ENCODE assay signal across 11 cellular contexts in genomic region chr7:604884-605531, GRCh38.
DNase-seq lines count a peak whose midpoint lies in the region; ATAC-seq, FAIRE-seq and TF ChIP-seq lines count a peak whose summit lies in the region.
"Had no signal": no experiment of that assay in that cellular context is flagged by ENCODE, and none has a peak within 500 bp of the region (broad histone marks: within the 10 kb centered on the region; RNA-seq: fewer than 3 reads in every experiment).

No MANE protein-coding gene starts in this region.

- H3K4me3 ChIP-seq in K562, result peak overlapping the region; percentile 41
- no peak overlapping the region for H3K4me3 ChIP-seq in muscle layer of duodenum (ENCODE audit: low read depth in 1 of 2, low read length in 2 of 2)
- peak overlapping the region in 2 of 4 donors; percentile 29 to 33 for H3K4me3 ChIP-seq in tibial nerve
- H3K4me3 ChIP-seq: SJCRH30 had no signal

- H3K27me3 ChIP-seq in K562 (ENCODE audit: control insufficient read depth in 2 of 2, insufficient read depth in 2 of 2, low read length in 2 of 2), result no peaks in the 10 kb centered on the region
- H3K27me3 ChIP-seq in muscle layer of duodenum (ENCODE audit: low read depth, low read length), result no peaks in the 10 kb centered on the region
- no peaks in the 10 kb centered on the region for H3K27me3 ChIP-seq in tibial nerve
- H3K27me3 ChIP-seq: SJCRH30 had no signal

- H3K4me2 ChIP-seq in K562 (ENCODE audit: insufficient read depth, low read length), result peak overlapping the region; percentile 93

- peak overlapping the region; percentile 77 for H2AFZ ChIP-seq in K562 (ENCODE audit: low read depth, low read length)

- WGBS in K562 (ENCODE audit: insufficient coverage, low coverage, missing lambda C conversion rate), result 22% methylated on average over 24 of the region's 28 CpGs
- 86 to 90% methylated on average over 28 of the region's 28 CpGs for WGBS in tibial nerve, 2 donors

- TSS peak; percentile 83 for BruUV-seq in K562 (replicated peaks; lab: Mats Ljungman, UMichigan)

- POLR2A ChIA-PET in K562 (lab: Yijun Ruan, JAX), result interaction anchor here (1.1 kb wide), 2 partner anchors 12 to 15 kb away, joined by 4 to 5 read pairs; no protein-coding TSS in a partner anchor

- H3K4me1 Mint-ChIP-seq in activated T-cell treated with anti-CD3 and anti-CD28 coated beads, Interleukin-2, amount 50 U/mL, for 24 hours (ENCODE audit: low read depth), result peaks cover 79% of the 10 kb centered on the region

- intact Hi-C loops in K562 (cut with micrococcal nuclease), result loop anchor here (5.0 to 10.0 kb wide), 2 partner anchors 83 to 140 kb away; no protein-coding TSS in a partner anchor

- peak overlapping the region; percentile 100 for H3K27ac Mint-ChIP-seq in activated T-cell treated with anti-CD3 and anti-CD28 coated beads, Interleukin-2, amount 50 U/mL, for 24 hours

- TF ChIP-seq CTCF in K562 (IDR thresholded peaks at IDR 0.05 in 2 of 3, conservative IDR thresholded peaks at IDR 0.05 in 1 of 3; ENCODE audit: insufficient read depth in 2 of 3, low read depth in 1 of 3, low read length in 3 of 3) (no peak), tibial nerve (IDR thresholded peaks at IDR 0.05) (no peak)

- peaks cover 6% of the 10 kb centered on the region for H3K9me1 ChIP-seq in K562 (ENCODE audit: control insufficient read depth, insufficient read depth, low read length)

- peak overlapping the region; percentile 89 to 97 for H3K9ac ChIP-seq in K562 (ENCODE audit: insufficient read depth in 1 of 2, low read depth in 2 of 2, low read length in 2 of 2)

- peaks cover 49 to 73% of the 10 kb centered on the region in 2 experiments for H3K4me1 ChIP-seq in K562 (replicated peaks in 1 of 2; ENCODE audit: control insufficient read depth in 2 of 2, insufficient read depth in 2 of 2, low read length in 2 of 2)
- peaks cover 4 to 12% of the 10 kb centered on the region in 2 donors for H3K4me1 ChIP-seq in muscle layer of duodenum (ENCODE audit: control insufficient read depth in 1 of 2, insufficient read depth in 2 of 2, low read length in 2 of 2)
- peaks cover 0 to 51% (median 33%) of the 10 kb centered on the region in 4 donors for H3K4me1 ChIP-seq in tibial nerve
- H3K4me1 ChIP-seq: SJCRH30 had no signal

- DNase-seq in activated T-cell treated with anti-CD3 and anti-CD28 coated beads, Interleukin-2, amount 50 U/mL, for 24 hours, result no peak
- DNase-seq in activated T-cell treated with anti-CD3 and anti-CD28 coated beads, Interleukin-2, amount 50 U/mL, for 1 hour, result no peak
- DNase-seq in K562 (ENCODE audit: extremely low read depth in 1 of 4, low spot score in 3 of 4), result peak; percentile 54 to 84 (median 60)
- no peak for DNase-seq in tibial nerve (ENCODE audit: low spot score in 2 of 2)
- DNase-seq in left lobe of liver (ENCODE audit: low spot score), result no peak
- DNase-seq in NCI-H526 (lab: John Stamatoyannopoulos, UW), result no peak
- DNase-seq in NCI-H2227 (lab: John Stamatoyannopoulos, UW; ENCODE audit: unreplicated experiment), result no peak
- DNase-seq: SJCRH30 had no signal

- peaks cover 16% of the 10 kb centered on the region for H3K36me3 ChIP-seq in K562 (ENCODE audit: control insufficient read depth, insufficient read depth, low read length)
- peaks cover 0 to 6% of the 10 kb centered on the region in 2 donors for H3K36me3 ChIP-seq in muscle layer of duodenum (ENCODE audit: control insufficient read depth in 1 of 2, insufficient read depth in 2 of 2, low read length in 2 of 2)
- H3K36me3 ChIP-seq in tibial nerve, result no peaks in the 10 kb centered on the region
- H3K36me3 ChIP-seq: SJCRH30 had no signal

- TF ChIP-seq POLR2A in K562 (conservative IDR thresholded peaks at IDR 0.05), result peak; percentile 61; the same call in 1 of the 2 replicates
- TF ChIP-seq POLR2A in tibial nerve (IDR thresholded peaks at IDR 0.05), result no peak

- peaks cover 69% of the 10 kb centered on the region for H3K36me3 Mint-ChIP-seq in activated T-cell treated with anti-CD3 and anti-CD28 coated beads, Interleukin-2, amount 50 U/mL, for 24 hours (ENCODE audit: low read depth)
- H3K36me3 Mint-ChIP-seq: brain had no signal

- H3K9me3 ChIP-seq in K562 (replicated peaks; ENCODE audit: control insufficient read depth, insufficient read depth, low read depth, low read length) (no peaks in the 10 kb centered on the region), muscle layer of duodenum (ENCODE audit: control insufficient read depth in 1 of 2, low read length in 2 of 2) (no peaks in the 10 kb centered on the region), tibial nerve (no peaks in the 10 kb centered on the region)
- H3K9me3 ChIP-seq: SJCRH30 had no signal

- peak; percentile 73 for FAIRE-seq in K562 (lab: Jason Lieb, UNC)

- H3K9me3 Mint-ChIP-seq in activated T-cell treated with anti-CD3 and anti-CD28 coated beads, Interleukin-2, amount 50 U/mL, for 24 hours, result peaks cover 8% of the 10 kb centered on the region
- H3K9me3 Mint-ChIP-seq: mesothelial cell of epicardium had no signal

- TF ChIP-seq RAD21 in K562 (CRISPR knock-in tag; conservative IDR thresholded peaks at IDR 0.05 in 1 of 2, IDR thresholded peaks at IDR 0.05 in 1 of 2), result no peak

- TF ChIP-seq EP300 in K562 (IDR thresholded peaks at IDR 0.05; ENCODE audit: low read length), result no peak
- no peak for TF ChIP-seq EP300 in tibial nerve (IDR thresholded peaks at IDR 0.05)

- peaks cover 31% of the 10 kb centered on the region; the same call in 2 of the 3 replicates for H3K79me2 ChIP-seq in K562 (ENCODE audit: control insufficient read depth, insufficient read depth, low read length)

- H4K20me1 ChIP-seq in K562 (replicated peaks; ENCODE audit: control insufficient read depth, insufficient read depth, low read length), result no peaks in the 10 kb centered on the region

- H3K4me3 Mint-ChIP-seq in activated T-cell treated with anti-CD3 and anti-CD28 coated beads, Interleukin-2, amount 50 U/mL, for 24 hours, result peak overlapping the region; percentile 83
- H3K4me3 Mint-ChIP-seq: brain, mesothelial cell of epicardium had no signal

- ATAC-seq in K562, result peak; percentile 56
- ATAC-seq in left lobe of liver, result no peak

- in situ Hi-C loops in K562 (cut with MboI), result no loop called here

- peak overlapping the region; percentile 100 for H3K27ac ChIP-seq in K562 (ENCODE audit: extremely low read depth, low read depth, low read length)
- peak overlapping the region; percentile 85 for H3K27ac ChIP-seq in muscle layer of duodenum (ENCODE audit: low read length)
- H3K27ac ChIP-seq in tibial nerve, result peak overlapping the region; percentile 59 to 94 (median 85)
- H3K27ac ChIP-seq: SJCRH30 had no signal

- H3K27me3 Mint-ChIP-seq in activated T-cell treated with anti-CD3 and anti-CD28 coated beads, Interleukin-2, amount 50 U/mL, for 24 hours, result no peaks in the 10 kb centered on the region

- CTCF ChIA-PET in K562 (lab: Yijun Ruan, JAX; ENCODE audit: low intra/inter-chr PET ratio), result no interaction called here

TF ChIP-seq in K562, 482 proteins besides CTCF, POLR2A, EP300 and RAD21 (continues in another document):
- TF ChIP-seq ILK (tag; IDR thresholded peaks at IDR 0.05; ENCODE audit: borderline replicate concordance, low read depth) (no peak), POLR2H (tag; IDR thresholded peaks at IDR 0.05; ENCODE audit: low read depth) (0 out of 2 replicates have a peak, but pooled peaks have one; percentile 45), ZNF609 (CRISPR knock-in tag; IDR thresholded peaks at IDR 0.05; ENCODE audit: borderline replicate concordance) (no peak; the same call in 1 of the 2 replicates), BRD9 (IDR thresholded peaks at IDR 0.05; ENCODE audit: low read depth, partially characterized antibody) (peak; percentile 69), HNRNPK (IDR thresholded peaks at IDR 0.05; ENCODE audit: low read depth, low read length, poor library complexity, severe bottlenecking) (no peak), POU5F1 (IDR thresholded peaks at IDR 0.05; ENCODE audit: borderline replicate concordance, low read depth, low read length, partially characterized antibody) (no peak), ZNF408 (CRISPR knock-in tag; IDR thresholded peaks at IDR 0.05; ENCODE audit: low read depth) (no peak), LARP7 (IDR thresholded peaks at IDR 0.05) (0 out of 2 replicates have a peak, but pooled peaks have one; percentile 0)

Comparison
In these comparisons a context has a peak if more than half of its experiments do, and no peak if none do; other contexts are left out.
1. DNase-seq: peak in K562 (4 of 4); none in activated T-cell treated with anti-CD3 and anti-CD28 coated beads, Interleukin-2, amount 50 U/mL, for 24 hours (single experiment), activated T-cell treated with anti-CD3 and anti-CD28 coated beads, Interleukin-2, amount 50 U/mL, for 1 hour (single experiment), tibial nerve (0 of 2), left lobe of liver (single experiment), NCI-H526 (0 of 2) and NCI-H2227 (single experiment).
2. Peak in every context shown above with its lines, with median percentiles within 50 percentile points of each other: H3K27ac ChIP-seq.